ENCODE assay signal across 9 cellular contexts in the genomic region with DNA sequence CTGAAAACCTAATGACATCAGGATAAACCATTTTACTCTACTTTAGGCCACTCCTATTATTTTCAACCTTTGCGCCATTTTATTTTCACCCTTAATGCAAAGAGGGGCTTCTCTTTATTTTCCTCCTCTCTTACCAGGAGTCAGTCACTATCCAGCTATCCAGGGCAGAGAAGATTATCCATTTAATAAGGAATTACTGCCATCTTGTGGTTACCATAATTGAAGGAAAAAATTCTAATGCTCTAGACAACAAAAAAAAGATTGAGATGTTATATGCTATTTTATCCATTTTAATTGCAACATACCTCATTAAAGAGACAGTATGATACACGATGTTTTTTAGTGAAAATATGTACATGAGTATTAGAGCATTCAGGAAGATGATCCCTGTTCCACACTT.
DNase-seq lines count a peak whose midpoint lies in the region; ATAC-seq and TF ChIP-seq lines count a peak whose summit lies in the region.
"Had no signal": no experiment of that assay in that cellular context is flagged by ENCODE, and none has a peak within 500 bp of the region (broad histone marks: within the 10 kb centered on the region; RNA-seq: fewer than 3 reads in every experiment).

No MANE protein-coding gene starts in this region.

- peak; percentile 26 for DNase-seq in DMS 273 (lab: John Stamatoyannopoulos, UW; ENCODE audit: unreplicated experiment)
- DNase-seq in DMS 273 treated with DMSO at 0.1 percent for 48 hours (lab: John Stamatoyannopoulos, UW): no peak
- peak; percentile 27 for DNase-seq in NCI-H345 treated with DMSO at 0.1 percent for 48 hours (lab: John Stamatoyannopoulos, UW; ENCODE audit: unreplicated experiment)
- DNase-seq in cardiac fibroblast (ENCODE audit: low read depth in 2 of 2): peak; percentile 46 to 59
- DNase-seq in neural crest cell (ENCODE audit: low read depth, low spot score): no peak
- no peak for DNase-seq in activated naive CD8-positive, alpha-beta T cell treated with anti-CD3 and anti-CD28 coated beads for 36 hours
- no peak for DNase-seq in stimulated activated CD4-positive, alpha-beta T cell treated with anti-CD3 and anti-CD28 coated beads, Interleukin-2, amount 100 ng/mL, for 24 hours
- DNase-seq: activated CD8-positive, alpha-beta memory T cell treated with anti-CD3 and anti-CD28 coated beads, Interleukin-2, amount 50 U/mL, for 4 hours had no signal

- H3K4me3 ChIP-seq in cardiac fibroblast (replicated peaks in 1 of 2; ENCODE audit: low read depth in 2 of 2, low read length in 2 of 2): no peak overlapping the region

- H3K36me3 Mint-ChIP-seq in neural crest cell (ENCODE audit: low read depth): no peaks in the 10 kb centered on the region
- H3K36me3 Mint-ChIP-seq in activated naive CD8-positive, alpha-beta T cell treated with anti-CD3 and anti-CD28 coated beads for 36 hours: no peaks in the 10 kb centered on the region

- H3K4me1 Mint-ChIP-seq in neural crest cell: peaks cover 3% of the 10 kb centered on the region
- H3K4me1 Mint-ChIP-seq in activated naive CD8-positive, alpha-beta T cell treated with anti-CD3 and anti-CD28 coated beads for 36 hours: no peaks in the 10 kb centered on the region

- no peak overlapping the region for H3K4me3 Mint-ChIP-seq in neural crest cell
- no peak overlapping the region for H3K4me3 Mint-ChIP-seq in activated naive CD8-positive, alpha-beta T cell treated with anti-CD3 and anti-CD28 coated beads for 36 hours

- H3K9me3 Mint-ChIP-seq in neural crest cell: peaks cover 2% of the 10 kb centered on the region
- H3K9me3 Mint-ChIP-seq in activated naive CD8-positive, alpha-beta T cell treated with anti-CD3 and anti-CD28 coated beads for 36 hours: no peaks in the 10 kb centered on the region

- no peak overlapping the region for H3K27ac Mint-ChIP-seq in neural crest cell (ENCODE audit: unreplicated experiment)
- no peak overlapping the region for H3K27ac Mint-ChIP-seq in activated naive CD8-positive, alpha-beta T cell treated with anti-CD3 and anti-CD28 coated beads for 36 hours

- H3K27me3 Mint-ChIP-seq in neural crest cell (ENCODE audit: low read depth): peaks cover 26% of the 10 kb centered on the region
- no peaks in the 10 kb centered on the region for H3K27me3 Mint-ChIP-seq in activated naive CD8-positive, alpha-beta T cell treated with anti-CD3 and anti-CD28 coated beads for 36 hours

- ATAC-seq in GM18907 (IDR thresholded peaks at IDR 0.05; ENCODE audit: unreplicated experiment): no peak

- peak; percentile 37 for TF ChIP-seq CTCF in cardiac fibroblast (IDR thresholded peaks at IDR 0.05; ENCODE audit: low read depth, low read length)
- peak; percentile 72 for TF ChIP-seq CTCF in neural crest cell (conservative IDR thresholded peaks at IDR 0.05)

Comparison
In these comparisons a context has a peak if more than half of its experiments do, and no peak if none do; other contexts are left out.
1. DNase-seq: peak in DMS 273 (single experiment), NCI-H345 treated with DMSO at 0.1 percent for 48 hours (single experiment) and cardiac fibroblast (2 of 2); none in DMS 273 treated with DMSO at 0.1 percent for 48 hours (single experiment), neural crest cell (single experiment), activated naive CD8-positive, alpha-beta T cell treated with anti-CD3 and anti-CD28 coated beads for 36 hours (single experiment) and stimulated activated CD4-positive, alpha-beta T cell treated with anti-CD3 and anti-CD28 coated beads, Interleukin-2, amount 100 ng/mL, for 24 hours (0 of 2).